Comparison of ENCODE assay signal across 9 cellular contexts in genomic region chrX:129360175-129360574, GRCh38.
A peak's percentile ranks its signal among the peaks of the same experiment; 100 is the strongest.
DNase-seq lines count a peak whose midpoint lies in the region; ATAC-seq, FAIRE-seq and TF ChIP-seq lines count a peak whose summit lies in the region.
"Had no signal": no experiment of that assay in that cellular context is flagged by ENCODE, and none has a peak within 500 bp of the region (broad histone marks: within the 10 kb centered on the region; RNA-seq: fewer than 3 reads in every experiment).

No MANE protein-coding gene starts in this region.

- POLR2A ChIA-PET in WTC11 (lab: Charles Lee): no interaction called here

- H3K27ac Mint-ChIP-seq in WTC11 (no peak overlapping the region), nephron progenitor cell (no peak overlapping the region)
- H3K27ac Mint-ChIP-seq: natural killer cell had no signal

- CTCF ChIA-PET in WTC11 (lab: Charles Lee): interaction anchor here (0.6 kb wide), 1 partner anchor 13 kb away, joined by 3 read pairs; no protein-coding TSS in a partner anchor

- H3K4me1 Mint-ChIP-seq in WTC11 (no peaks in the 10 kb centered on the region), nephron progenitor cell (no peaks in the 10 kb centered on the region)
- H3K4me1 Mint-ChIP-seq: natural killer cell had no signal

- TF ChIP-seq CTCF in AG10803 (conservative IDR thresholded peaks at IDR 0.05; ENCODE audit: low read length) (peak; percentile 43), WTC11 (IDR thresholded peaks at IDR 0.05) (peak; percentile 48; the same call in 1 of the 2 replicates), epithelial cell of esophagus (IDR thresholded peaks at IDR 0.05; ENCODE audit: insufficient read depth, low read depth, low read length, missing control alignments) (peak; percentile 44), nephron progenitor cell (IDR thresholded peaks at IDR 0.05) (peak; percentile 50), omental fat pad (IDR thresholded peaks at IDR 0.05) (no peak)

- H3K27me3 Mint-ChIP-seq in WTC11 (ENCODE audit: low read depth): peaks cover 6% of the 10 kb centered on the region
- H3K27me3 Mint-ChIP-seq in nephron progenitor cell (ENCODE audit: low read depth, poor library complexity): peaks cover 10% of the 10 kb centered on the region

- DNase-seq in AG10803 (ENCODE audit: low read depth) (peak; percentile 25), GM12892 (ENCODE audit: insufficient read length) (no peak), NCI-H1105 treated with DMSO at 0.1 percent for 48 hours (lab: John Stamatoyannopoulos, UW) (peak; percentile 17), WTC11 (ENCODE audit: low spot score) (peak; percentile 46), epithelial cell of esophagus (ENCODE audit: low read depth) (peak; percentile 50), nephron progenitor cell (peak; percentile 50), omental fat pad (ENCODE audit: low spot score) (no peak)
- DNase-seq: natural killer cell had no signal

- H3K4me3 ChIP-seq in AG10803 (ENCODE audit: low read length) (no peak overlapping the region), epithelial cell of esophagus (ENCODE audit: low read length) (no peak overlapping the region)

- H3K36me3 Mint-ChIP-seq in WTC11 (peaks cover 2% of the 10 kb centered on the region), nephron progenitor cell (ENCODE audit: low read depth) (peaks cover 40% of the 10 kb centered on the region)
- H3K36me3 Mint-ChIP-seq: natural killer cell had no signal

- no peak for TF ChIP-seq POLR2A in GM12892 (IDR thresholded peaks at IDR 0.05; ENCODE audit: low read depth, low read length)

- FAIRE-seq in GM12892 (lab: Jason Lieb, UNC): peak; percentile 96

- ATAC-seq in HG02763 (IDR thresholded peaks at IDR 0.05; ENCODE audit: unreplicated experiment) (peak; percentile 94), WTC11 (peak; percentile 88), omental fat pad (ENCODE audit: low FRiP score) (no peak)

- H3K9me3 Mint-ChIP-seq in WTC11: peaks cover 14% of the 10 kb centered on the region
- peaks cover 44% of the 10 kb centered on the region for H3K9me3 Mint-ChIP-seq in nephron progenitor cell
- H3K9me3 Mint-ChIP-seq: natural killer cell had no signal

- no peak overlapping the region for H3K4me3 Mint-ChIP-seq in WTC11
- H3K4me3 Mint-ChIP-seq in nephron progenitor cell: no peak overlapping the region
- H3K4me3 Mint-ChIP-seq: natural killer cell had no signal

TF ChIP-seq in WTC11, 78 proteins besides CTCF, POLR2A, EP300 and RAD21:
- TF ChIP-seq, protein P1, sequence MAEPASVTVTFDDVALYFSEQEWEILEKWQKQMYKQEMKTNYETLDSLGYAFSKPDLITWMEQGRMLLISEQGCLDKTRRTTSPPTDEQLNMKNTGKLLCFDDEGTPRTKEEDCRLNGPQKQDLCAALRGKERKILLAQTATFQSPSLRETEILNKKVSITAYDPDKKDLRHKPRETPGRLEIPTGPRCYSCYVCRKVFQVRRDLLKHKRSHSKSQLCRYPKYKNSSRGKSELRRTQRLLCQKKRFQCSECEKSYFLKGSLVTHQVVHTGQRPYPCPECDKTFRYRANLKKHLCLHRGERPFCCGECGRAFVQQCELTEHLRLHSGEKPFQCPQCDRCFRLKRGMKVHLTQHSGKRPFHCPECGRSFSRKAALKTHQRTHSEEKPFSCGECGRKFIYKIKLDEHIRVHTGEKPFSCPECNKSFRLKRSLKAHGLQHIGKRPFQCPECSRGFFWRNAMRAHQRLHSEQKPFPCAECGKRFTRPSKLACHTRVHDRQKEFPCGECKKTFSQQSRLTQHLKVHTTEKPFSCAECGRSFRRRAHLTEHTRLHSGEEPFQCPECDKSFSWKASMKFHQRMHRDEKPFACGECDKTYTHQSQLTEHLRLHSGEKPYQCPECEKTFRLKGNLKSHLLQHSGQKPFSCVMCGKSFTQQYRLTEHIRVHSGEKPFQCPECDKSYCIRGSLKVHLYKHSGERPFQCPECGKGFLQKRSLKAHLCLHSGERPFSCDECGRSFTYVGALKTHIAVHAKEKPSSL (CRISPR knock-in tag; conservative IDR thresholded peaks at IDR 0.05): peak; percentile 84; the same call in 1 of the 2 replicates
- TF ChIP-seq PRRX2 (CRISPR knock-in tag; IDR thresholded peaks at IDR 0.05): no peak
- no peak for TF ChIP-seq CDX4 (CRISPR knock-in tag; IDR thresholded peaks at IDR 0.05; ENCODE audit: borderline replicate concordance)
- TF ChIP-seq SP1 (CRISPR knock-in tag; conservative IDR thresholded peaks at IDR 0.05): no peak
- no peak for TF ChIP-seq SOX15 (CRISPR knock-in tag; IDR thresholded peaks at IDR 0.05)

Comparison
In these comparisons a context has a peak if more than half of its experiments do, and no peak if none do; other contexts are left out.
1. DNase-seq: peak in AG10803 (single experiment), NCI-H1105 treated with DMSO at 0.1 percent for 48 hours (single experiment), WTC11 (single experiment), epithelial cell of esophagus (single experiment) and nephron progenitor cell (single experiment); none in GM12892 (single experiment) and omental fat pad (single experiment).
2. CTCF ChIP-seq: peak in AG10803 (single experiment), WTC11 (single experiment), epithelial cell of esophagus (single experiment) and nephron progenitor cell (single experiment); none in omental fat pad (0 of 3).